ENCODE assay signal across 13 cellular contexts in genomic region chr1:155009221-155009711, GRCh38. TPM values are rescaled to one million over a fixed set of nuclear protein-coding genes. Genes with fewer than 3 reads are reported as not detected.
DNase-seq lines count a peak whose midpoint lies in the region; ATAC-seq, FAIRE-seq and TF ChIP-seq lines count a peak whose summit lies in the region.
"Had no signal": no experiment of that assay in that cellular context is flagged by ENCODE, and none has a peak within 500 bp of the region (broad histone marks: within the 10 kb centered on the region; RNA-seq: fewer than 3 reads in every experiment).

No MANE protein-coding gene starts in this region.

- SMC1A ChIA-PET in GM12878 (lab: Charles Lee; ENCODE audit: uncharacterized antibody, unreplicated experiment), result no interaction called here

- H3K36me3 ChIP-seq in GM12878 (ENCODE audit: control insufficient read depth in 2 of 2, insufficient read depth in 2 of 2, low read length in 1 of 2), result peaks cover 0 to 8% of the 10 kb centered on the region in 2 experiments; a peak in 3 of 4 replicates
- peaks cover 9% of the 10 kb centered on the region for H3K36me3 ChIP-seq in lower lobe of right lung
- H3K36me3 ChIP-seq in thyroid gland, result peaks cover under 1 to 2% of the 10 kb centered on the region in 2 donors

- TF ChIP-seq CTCF in GM12878 (IDR thresholded peaks at IDR 0.05 in 2 of 3, conservative IDR thresholded peaks at IDR 0.05 in 1 of 3; ENCODE audit: control insufficient read depth in 2 of 3, extremely low read depth in 1 of 3, insufficient read depth in 1 of 3, low read depth in 3 of 3, low read length in 3 of 3), result no peak
- TF ChIP-seq CTCF in lower lobe of right lung (IDR thresholded peaks at IDR 0.05), result no peak
- TF ChIP-seq CTCF in thyroid gland (IDR thresholded peaks at IDR 0.05), result no peak

- in situ Hi-C loops in GM12878 (cut with MboI), result no loop called here

- BruUV-seq in GM12878 (replicated peaks; lab: Mats Ljungman, UMichigan), result no TSS peak

- TF ChIP-seq POLR2A in GM12878 (IDR thresholded peaks at IDR 0.05; ENCODE audit: low read depth, low read length) (no peak), thyroid gland (IDR thresholded peaks at IDR 0.05) (no peak)

- FAIRE-seq in GM12878 (lab: Jason Lieb, UNC), result no peak

- no peak for TF ChIP-seq EP300 in GM12878 (IDR thresholded peaks at IDR 0.05; ENCODE audit: borderline replicate concordance in 1 of 2, control insufficient read depth in 1 of 2, low read depth in 2 of 2, low read length in 2 of 2)

- CTCF ChIA-PET in GM12878 (lab: Yijun Ruan, JAX), result interaction anchor here (2.1 to 3.6 kb wide), 2 partner anchors 8 to 10 kb away, joined by 9 to 27 read pairs; no protein-coding TSS in a partner anchor

- no peak for TF ChIP-seq RAD21 in GM12878 (IDR thresholded peaks at IDR 0.05; ENCODE audit: insufficient read depth, low read depth, low read length)

- ATAC-seq in GM12878 (no peak), lower lobe of right lung (no peak), GM21529 (IDR thresholded peaks at IDR 0.05; ENCODE audit: unreplicated experiment) (no peak), GM18498 (IDR thresholded peaks at IDR 0.05; ENCODE audit: unreplicated experiment) (no peak)

- H3K9me3 ChIP-seq in GM12878 (replicated peaks; ENCODE audit: control insufficient read depth, insufficient read depth, low read length) (no peaks in the 10 kb centered on the region), lower lobe of right lung (no peaks in the 10 kb centered on the region), thyroid gland (no peaks in the 10 kb centered on the region)
- H3K9me3 ChIP-seq: SK-N-SH had no signal

- peaks cover 58% of the 10 kb centered on the region for H3K4me1 ChIP-seq in GM12878 (ENCODE audit: control insufficient read depth, insufficient read depth, low read length)
- peaks cover 97% of the 10 kb centered on the region for H3K4me1 ChIP-seq in lower lobe of right lung
- peaks cover 82 to 91% of the 10 kb centered on the region in 2 donors for H3K4me1 ChIP-seq in thyroid gland

- H3K4me3 ChIP-seq in GM12878 (no peak overlapping the region), lower lobe of right lung (peak overlapping the region; percentile 49), thyroid gland (replicated peaks in 1 of 3) (no peak overlapping the region)
- H3K4me3 ChIP-seq: GM23248 had no signal

- RAD21 ChIA-PET in GM12878 (lab: Charles Lee; ENCODE audit: unreplicated experiment), result no interaction called here

- H3K9ac ChIP-seq in GM12878 (ENCODE audit: control insufficient read depth, insufficient read depth, low read length), result no peak overlapping the region
- H3K9ac ChIP-seq: GM23248, SK-N-SH had no signal

- H3K27ac ChIP-seq in GM12878 (ENCODE audit: control insufficient read depth, insufficient read depth) (no peak overlapping the region), lower lobe of right lung (peak overlapping the region; percentile 76), thyroid gland (peak overlapping the region; percentile 83 to 99 (median 95))
- H3K27ac ChIP-seq: GM23248 had no signal

- intact Hi-C loops in GM12878 (cut with micrococcal nuclease; ENCODE audit: unreplicated experiment) (no loop called here), lower lobe of right lung (cut with DNase I) (no loop called here), thyroid gland (cut with DNase I) (no loop called here)

- POLR2A ChIA-PET in GM12878 (lab: Charles Lee), result no interaction called here

- H3K79me2 ChIP-seq in GM12878 (ENCODE audit: control insufficient read depth, insufficient read depth, low read length), result peaks cover 43% of the 10 kb centered on the region

- H3K27me3 ChIP-seq in GM12878 (replicated peaks in 1 of 2; ENCODE audit: control insufficient read depth in 2 of 2, insufficient read depth in 2 of 2, low read length in 1 of 2), result no peaks in the 10 kb centered on the region
- H3K27me3 ChIP-seq in lower lobe of right lung (ENCODE audit: low read depth), result no peaks in the 10 kb centered on the region
- H3K27me3 ChIP-seq in thyroid gland, result no peaks in the 10 kb centered on the region

- 96% methylated on average over 4 of the region's 12 CpGs for WGBS in GM12878 (ENCODE audit: insufficient coverage, insufficient replicate concordance, low lambda C conversion rate, missing lambda C conversion rate)
- 61 to 83% methylated on average over 3 to 4 of the region's 12 CpGs for WGBS in thyroid gland, 2 donors

- peak overlapping the region; percentile 33; the same call in 1 of the 2 replicates for H3K4me2 ChIP-seq in GM12878 (ENCODE audit: control insufficient read depth, insufficient read depth)
- H3K4me2 ChIP-seq: SK-N-SH had no signal

- no peak overlapping the region for H2AFZ ChIP-seq in GM12878 (ENCODE audit: control insufficient read depth, low read depth, low read length)
- H2AFZ ChIP-seq: GM23248 had no signal

- 0 out of 2 replicates have a peak, but pooled peaks cover 3% of the 10 kb centered on the region for H4K20me1 ChIP-seq in GM12878 (ENCODE audit: control insufficient read depth, insufficient read depth)

- DNase-seq in activated effector memory CD4-positive, alpha-beta T cell treated with anti-CD3 and anti-CD28 coated beads, Interleukin-2, amount 50 U/mL, for 16 hours, result peak; percentile 78
- DNase-seq in activated effector memory CD4-positive, alpha-beta T cell treated with Interleukin-2 at 50 U/mL for 16 hours, result no peak
- DNase-seq in GM12878 (ENCODE audit: low read depth, low spot score), result no peak
- no peak for DNase-seq in lower lobe of right lung
- DNase-seq in thyroid gland, result no peak
- DNase-seq in SHP77 (lab: John Stamatoyannopoulos, UW), result no peak
- DNase-seq: anterior cingulate cortex, GM23248, NCI-H2029 treated with DMSO at 0.1 percent for 48 hours, posterior cingulate gyrus, SK-N-SH had no signal

RNA-seq across cellular contexts. Expression of gene ZBTB7B, which starts 6.7 kb away (rescaled TPM):
- total RNA-seq in GM12878 (2013; cell fraction: nucleolus; rRNA removed), result 35.3 and 35.9 TPM in 2 replicates
- total RNA-seq in GM12878 (2014; rRNA removed) (26.8 and 28.1 TPM in 2 replicates), GM12878 (2014; rRNA removed; fragmentation: Illumina TruSeq; extraction: Trizol) (13.1 and 13.4 TPM in 2 replicates), GM12878 (2021) (42.0 and 44.9 TPM in 2 replicates), lower lobe of right lung (72.0 TPM), thyroid gland (10 to 100 TPM; 35.7 to 89.8 (median 47.3) TPM)
- polyA plus RNA-seq in GM12878 (2011; ENCODE audit: low read depth), result 3.9 TPM
- polyA plus RNA-seq in GM12878 (2011; rRNA removed) (9.1 and 20.6 TPM in 2 replicates), GM12878 (2014; fragmentation: Illumina TruSeq; extraction: Trizol) (2.8 and 9.2 TPM in 2 replicates), GM12878 (2014; fragmentation: Nextera tagmentation; extraction: Ambion mirVana) (under 1 TPM; 0.11 to 0.13 TPM), GM12878 (2014; rRNA removed) (33.0 and 33.5 TPM in 2 replicates), GM12878 (2016; fragmentation: Nextera tagmentation; extraction: Ambion mirVana) (1 to 10 TPM; 2.6 to 3.1 TPM)
- 34.7 and 44.3 TPM in 2 replicates for polyA plus RNA-seq in GM12878 (2011; cell fraction: cytosol; rRNA removed)
- polyA plus RNA-seq in GM12878 (2011; cell fraction: nucleus; rRNA removed), result 81.0 and 98.7 TPM in 2 replicates
- 20.8 and 23.8 TPM in 2 replicates for polyA plus RNA-seq in GM12878 (2012)
- polyA minus RNA-seq in GM12878 (2011; rRNA and poly(A)+ RNA removed), result 12.2 and 29.8 TPM in 2 replicates
- 14.4 and 19.2 TPM in 2 replicates for polyA minus RNA-seq in GM12878 (2011; cell fraction: cytosol; rRNA and poly(A)+ RNA removed)
- polyA minus RNA-seq in GM12878 (2011; cell fraction: nucleus; rRNA and poly(A)+ RNA removed), result 14.1 and 24.6 TPM in 2 replicates

RNA-seq across cellular contexts. Expression of gene LENEP, which starts 15.9 kb away (rescaled TPM):
- total RNA-seq in GM12878 (2013; cell fraction: nucleolus; rRNA removed), result 2.4 and 3.5 TPM in 2 replicates
- total RNA-seq in GM12878 (2014; rRNA removed), result 0.93 and 1.1 TPM in 2 replicates
- 0.27 and 0.88 TPM in 2 replicates for total RNA-seq in GM12878 (2014; rRNA removed; fragmentation: Illumina TruSeq; extraction: Trizol)
- 0.40 and 0.64 TPM in 2 replicates for total RNA-seq in GM12878 (2021)
- not detected for polyA plus RNA-seq in GM12878 (2011; ENCODE audit: low read depth)
- not detected in 2 replicates for polyA plus RNA-seq in GM12878 (2011; rRNA removed)
- polyA plus RNA-seq in GM12878 (2011; cell fraction: cytosol; rRNA removed), result not detected in 2 replicates
- polyA plus RNA-seq in GM12878 (2011; cell fraction: nucleus; rRNA removed), result 0.25 and 0.92 TPM in 2 replicates
- not detected in 2 replicates for polyA plus RNA-seq in GM12878 (2012)
- polyA plus RNA-seq in GM12878 (2014; fragmentation: Illumina TruSeq; extraction: Trizol), result not detected in 2 replicates
- polyA plus RNA-seq in GM12878 (2014; fragmentation: Nextera tagmentation; extraction: Ambion mirVana), result not detected
- polyA plus RNA-seq in GM12878 (2014; rRNA removed), result not detected in 2 replicates
- polyA plus RNA-seq in GM12878 (2016; fragmentation: Nextera tagmentation; extraction: Ambion mirVana), result not detected
- 2.0 and 2.7 TPM in 2 replicates for polyA minus RNA-seq in GM12878 (2011; rRNA and poly(A)+ RNA removed)
- not detected in 2 replicates for polyA minus RNA-seq in GM12878 (2011; cell fraction: cytosol; rRNA and poly(A)+ RNA removed)
- 2.2 and 3.1 TPM in 2 replicates for polyA minus RNA-seq in GM12878 (2011; cell fraction: nucleus; rRNA and poly(A)+ RNA removed)
- not detected for total RNA-seq in lower lobe of right lung
- total RNA-seq in thyroid gland, result not detected
- total RNA-seq: GM23248 had no signal
- polyA plus RNA-seq: GM23248, SK-N-SH had no signal

RNA-seq across cellular contexts. Expression of gene DCST2, which starts 24.3 kb away (rescaled TPM):
- 0.37 and 0.38 TPM in 2 replicates for total RNA-seq in GM12878 (2013; cell fraction: nucleolus; rRNA removed)
- not detected in 2 replicates for total RNA-seq in GM12878 (2014; rRNA removed)
- total RNA-seq in GM12878 (2014; rRNA removed; fragmentation: Illumina TruSeq; extraction: Trizol), result not detected in 2 replicates
- 0.36 TPM in 1 of 2 replicates, not detected in the other for total RNA-seq in GM12878 (2021)
- polyA plus RNA-seq in GM12878 (2011; ENCODE audit: low read depth), result not detected
- 0.10 and 0.41 TPM in 2 replicates for polyA plus RNA-seq in GM12878 (2011; rRNA removed)
- polyA plus RNA-seq in GM12878 (2011; cell fraction: cytosol; rRNA removed), result 0.12 TPM in 2 replicates
- polyA plus RNA-seq in GM12878 (2011; cell fraction: nucleus; rRNA removed), result 3.2 and 4.1 TPM in 2 replicates
- polyA plus RNA-seq in GM12878 (2012), result 0.12 and 0.18 TPM in 2 replicates
- polyA plus RNA-seq in GM12878 (2014; fragmentation: Illumina TruSeq; extraction: Trizol), result not detected in 2 replicates
- not detected for polyA plus RNA-seq in GM12878 (2014; fragmentation: Nextera tagmentation; extraction: Ambion mirVana)
- polyA plus RNA-seq in GM12878 (2014; rRNA removed), result 0.11 and 0.33 TPM in 2 replicates
- polyA plus RNA-seq in GM12878 (2016; fragmentation: Nextera tagmentation; extraction: Ambion mirVana), result not detected
- polyA minus RNA-seq in GM12878 (2011; rRNA and poly(A)+ RNA removed), result not detected in 2 replicates
- polyA minus RNA-seq in GM12878 (2011; cell fraction: cytosol; rRNA and poly(A)+ RNA removed), result not detected in 2 replicates
- 0.24 and 0.67 TPM in 2 replicates for polyA minus RNA-seq in GM12878 (2011; cell fraction: nucleus; rRNA and poly(A)+ RNA removed)
- total RNA-seq in lower lobe of right lung, result 1.4 TPM
- 1 to 10 TPM in 1 of 4 donors, under 1 TPM in 2, not detected in 1; 0.33 to 4.2 (median 0.50) TPM for total RNA-seq in thyroid gland
- total RNA-seq: GM23248 had no signal

RNA-seq across cellular contexts. Expression of gene DCST1, which starts 24.4 kb away (rescaled TPM):
- not detected in 2 replicates for total RNA-seq in GM12878 (2013; cell fraction: nucleolus; rRNA removed)
- total RNA-seq in GM12878 (2014; rRNA removed) (not detected in 2 replicates), GM12878 (2014; rRNA removed; fragmentation: Illumina TruSeq; extraction: Trizol) (not detected in 2 replicates), GM12878 (2021) (not detected in 2 replicates), lower lobe of right lung (not detected), thyroid gland (under 1 TPM in 1 of 4 donors, not detected in 3; 0.24 TPM)
- polyA plus RNA-seq in GM12878 (2011; ENCODE audit: low read depth), result not detected
- polyA plus RNA-seq in GM12878 (2011; rRNA removed) (not detected in 2 replicates), GM12878 (2014; fragmentation: Illumina TruSeq; extraction: Trizol) (not detected in 2 replicates), GM12878 (2014; fragmentation: Nextera tagmentation; extraction: Ambion mirVana) (not detected), GM12878 (2014; rRNA removed) (not detected in 2 replicates), GM12878 (2016; fragmentation: Nextera tagmentation; extraction: Ambion mirVana) (not detected)
- polyA plus RNA-seq in GM12878 (2011; cell fraction: cytosol; rRNA removed), result not detected in 2 replicates
- polyA plus RNA-seq in GM12878 (2011; cell fraction: nucleus; rRNA removed), result 0.24 TPM in 1 of 2 replicates, not detected in the other
- not detected in 2 replicates for polyA plus RNA-seq in GM12878 (2012)
- polyA minus RNA-seq in GM12878 (2011; rRNA and poly(A)+ RNA removed), result not detected in 2 replicates
- polyA minus RNA-seq in GM12878 (2011; cell fraction: cytosol; rRNA and poly(A)+ RNA removed), result not detected in 2 replicates
- not detected in 2 replicates for polyA minus RNA-seq in GM12878 (2011; cell fraction: nucleus; rRNA and poly(A)+ RNA removed)
- total RNA-seq: GM23248 had no signal
- polyA plus RNA-seq: GM23248, SK-N-SH had no signal

RNA-seq across cellular contexts. Expression of gene FLAD1, which starts 26.1 kb away (rescaled TPM):
- total RNA-seq in GM12878 (2013; cell fraction: nucleolus; rRNA removed), result 28.4 and 33.1 TPM in 2 replicates
- total RNA-seq in GM12878 (2014; rRNA removed) (64.2 and 68.7 TPM in 2 replicates), GM12878 (2014; rRNA removed; fragmentation: Illumina TruSeq; extraction: Trizol) (41.4 and 41.9 TPM in 2 replicates), GM12878 (2021) (53.6 and 61.5 TPM in 2 replicates), lower lobe of right lung (31.9 TPM), thyroid gland (10 to 100 TPM; 24.1 to 39.3 (median 31.1) TPM)
- polyA plus RNA-seq in GM12878 (2011; ENCODE audit: low read depth), result 25.9 TPM
- polyA plus RNA-seq in GM12878 (2011; rRNA removed) (22.0 and 39.2 TPM in 2 replicates), GM12878 (2014; fragmentation: Illumina TruSeq; extraction: Trizol) (29.9 and 51.6 TPM in 2 replicates), GM12878 (2014; fragmentation: Nextera tagmentation; extraction: Ambion mirVana) (10 to 100 TPM; 22.9 to 30.1 TPM), GM12878 (2014; rRNA removed) (78.7 and 85.7 TPM in 2 replicates), GM12878 (2016; fragmentation: Nextera tagmentation; extraction: Ambion mirVana) (10 to 100 TPM; 82.5 to 93.4 TPM)
- polyA plus RNA-seq in GM12878 (2011; cell fraction: cytosol; rRNA removed), result 51.2 and 72.3 TPM in 2 replicates
- polyA plus RNA-seq in GM12878 (2011; cell fraction: nucleus; rRNA removed), result 74.9 and 79.0 TPM in 2 replicates
- 24.4 and 29.4 TPM in 2 replicates for polyA plus RNA-seq in GM12878 (2012)
- 40.4 and 64.8 TPM in 2 replicates for polyA minus RNA-seq in GM12878 (2011; rRNA and poly(A)+ RNA removed)
- 16.8 and 23.3 TPM in 2 replicates for polyA minus RNA-seq in GM12878 (2011; cell fraction: cytosol; rRNA and poly(A)+ RNA removed)
- polyA minus RNA-seq in GM12878 (2011; cell fraction: nucleus; rRNA and poly(A)+ RNA removed), result 18.7 and 27.7 TPM in 2 replicates
